Comparison of ENCODE assay signal across 1 cellular context in genomic region chr20:46060301-46060881, GRCh38.
TF ChIP-seq lines count a peak whose summit lies in the region.

No MANE protein-coding gene starts in this region.

TF ChIP-seq in K562, 482 proteins besides CTCF, POLR2A, EP300 and RAD21:
- no peak for TF ChIP-seq BCLAF1 (IDR thresholded peaks at IDR 0.05; ENCODE audit: borderline replicate concordance in 1 of 2, control insufficient read depth in 1 of 2, low read depth in 2 of 2, low read length in 1 of 2)
- TF ChIP-seq TBP (optimal IDR thresholded peaks at IDR 0.05; ENCODE audit: low read depth, low read length): no peak
- no peak for TF ChIP-seq SMARCC2 (IDR thresholded peaks at IDR 0.05; ENCODE audit: low read depth)
- no peak for TF ChIP-seq NCOR1 (IDR thresholded peaks at IDR 0.05)
- peak; percentile 81 for TF ChIP-seq SPI1 (IDR thresholded peaks at IDR 0.05; ENCODE audit: borderline replicate concordance, low read depth, low read length)
- no peak for TF ChIP-seq POU5F1 (IDR thresholded peaks at IDR 0.05; ENCODE audit: borderline replicate concordance, low read depth, low read length, partially characterized antibody)
- TF ChIP-seq ATF1 (CRISPR knock-in tag; IDR thresholded peaks at IDR 0.05): no peak
- TF ChIP-seq ATF1 (tag; IDR thresholded peaks at IDR 0.05): no peak
- no peak for TF ChIP-seq STAT5B (CRISPR knock-in tag; IDR thresholded peaks at IDR 0.05)
- TF ChIP-seq OTX1 (CRISPR knock-in tag; IDR thresholded peaks at IDR 0.05): no peak
- no peak for TF ChIP-seq MECOM (CRISPR knock-in tag; IDR thresholded peaks at IDR 0.05)
- TF ChIP-seq CEBPG (CRISPR knock-in tag; IDR thresholded peaks at IDR 0.05): no peak
- TF ChIP-seq CEBPG (tag; conservative IDR thresholded peaks at IDR 0.05 in 1 of 2, IDR thresholded peaks at IDR 0.05 in 1 of 2): no peak
- TF ChIP-seq KLF13 (tag; IDR thresholded peaks at IDR 0.05; ENCODE audit: borderline replicate concordance, low read depth): no peak
- no peak for TF ChIP-seq MAZ (CRISPR knock-in tag; conservative IDR thresholded peaks at IDR 0.05 in 1 of 2, IDR thresholded peaks at IDR 0.05 in 1 of 2)
- TF ChIP-seq STAT5A (IDR thresholded peaks at IDR 0.05; ENCODE audit: borderline replicate concordance, low read length): no peak
- peak; percentile 48; the same call in 1 of the 2 replicates for TF ChIP-seq GABPA (tag; conservative IDR thresholded peaks at IDR 0.05; ENCODE audit: low read depth)
- no peak for TF ChIP-seq ZNF263 (CRISPR knock-in tag; IDR thresholded peaks at IDR 0.05; ENCODE audit: borderline replicate concordance)
- TF ChIP-seq ZNF76 (CRISPR knock-in tag; IDR thresholded peaks at IDR 0.05; ENCODE audit: borderline replicate concordance): no peak
- no peak for TF ChIP-seq ZNF324 (CRISPR knock-in tag; IDR thresholded peaks at IDR 0.05)
